9 cellular contexts compared by ENCODE assay signal in the genomic region with DNA sequence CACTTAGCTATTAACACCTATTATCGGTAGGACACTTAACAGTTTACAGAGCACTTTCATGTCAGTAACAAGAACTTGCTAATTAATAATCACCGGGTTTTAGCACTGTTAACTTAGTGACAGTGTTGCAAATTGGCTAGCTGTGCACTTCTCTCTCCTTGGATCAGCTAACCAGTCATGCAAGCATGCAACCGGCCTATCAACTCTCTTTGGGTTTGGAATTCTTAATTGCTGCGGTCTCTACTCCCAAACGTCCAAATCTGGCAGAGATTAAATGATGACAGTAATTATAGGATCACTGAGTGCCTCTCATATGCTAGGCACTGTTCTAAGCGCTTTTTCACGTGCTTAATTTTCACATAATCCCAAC. TPM values are rescaled to one million over a fixed set of nuclear protein-coding genes. Genes with fewer than 3 reads are reported as not detected.
DNase-seq lines count a peak whose midpoint lies in the region; ATAC-seq, FAIRE-seq and TF ChIP-seq lines count a peak whose summit lies in the region.
"Had no signal": no experiment of that assay in that cellular context is flagged by ENCODE, and none has a peak within 500 bp of the region (broad histone marks: within the 10 kb centered on the region; RNA-seq: fewer than 3 reads in every experiment).

No MANE protein-coding gene starts in this region.

- H3K79me2 ChIP-seq in HepG2 (ENCODE audit: insufficient read depth, low read length) = peaks cover 56% of the 10 kb centered on the region

- peaks cover 0 to 3% of the 10 kb centered on the region in 2 donors for H3K9me3 ChIP-seq in right atrium auricular region
- no peaks in the 10 kb centered on the region for H3K9me3 ChIP-seq in adipocyte (ENCODE audit: control insufficient read depth, low read length)
- peaks cover 6% of the 10 kb centered on the region for H3K9me3 ChIP-seq in HepG2 (ENCODE audit: low read length)
- no peaks in the 10 kb centered on the region for H3K9me3 ChIP-seq in vagina

- H3K9ac ChIP-seq in adipocyte (ENCODE audit: low read length) (peak overlapping the region; percentile 89), HepG2 (ENCODE audit: insufficient read depth, low read depth, low read length) (peak overlapping the region; percentile 83)

- FAIRE-seq in HepG2 (lab: Jason Lieb, UNC) = no peak

- TF ChIP-seq POLR2A in HepG2 (IDR thresholded peaks at IDR 0.05; ENCODE audit: insufficient read depth in 1 of 2, low read depth in 2 of 2, low read length in 2 of 2) (no peak), vagina (IDR thresholded peaks at IDR 0.05) (no peak)

- H3K4me1 ChIP-seq in right atrium auricular region (peaks cover 0 to 61% of the 10 kb centered on the region in 2 donors), adipocyte (ENCODE audit: control insufficient read depth, insufficient read depth, low read length) (peaks cover 30% of the 10 kb centered on the region), HepG2 (ENCODE audit: insufficient read depth, low read length) (peaks cover 74% of the 10 kb centered on the region), vagina (peaks cover 43% of the 10 kb centered on the region)

- DNase-seq in right atrium auricular region (ENCODE audit: low spot score) = no peak
- no peak for DNase-seq in left cardiac atrium
- peak; percentile 15 for DNase-seq in adipocyte (ENCODE audit: low read depth)
- no peak for DNase-seq in HepG2 (ENCODE audit: low spot score)
- DNase-seq in vagina (ENCODE audit: extremely low spot score in 2 of 2) = no peak
- no peak for DNase-seq in DMS153 treated with DMSO at 0.1 percent for 48 hours (lab: John Stamatoyannopoulos, UW; ENCODE audit: unreplicated experiment)

- peaks cover 7% of the 10 kb centered on the region for H4K20me1 ChIP-seq in HepG2 (ENCODE audit: insufficient read depth, low read length)

- H3K27me3 ChIP-seq in right atrium auricular region (no peaks in the 10 kb centered on the region), adipocyte (replicated peaks; ENCODE audit: control insufficient read depth, insufficient read depth, low read length) (no peaks in the 10 kb centered on the region), HepG2 (ENCODE audit: control insufficient read depth in 1 of 2, insufficient read depth in 2 of 2, low read length in 2 of 2) (no peaks in the 10 kb centered on the region), vagina (no peaks in the 10 kb centered on the region)

- 43% methylated on average over 7 of the region's 7 CpGs for WGBS in HepG2 (ENCODE audit: low lambda C conversion rate)

- BruUV-seq in HepG2 (replicated peaks; lab: Mats Ljungman, UMichigan) = no TSS peak

- H2AFZ ChIP-seq in HepG2 (ENCODE audit: low read length) = no peak overlapping the region

- no peak for ATAC-seq in left cardiac atrium
- ATAC-seq in HepG2 = no peak
- ATAC-seq in GM18519 (IDR thresholded peaks at IDR 0.05; ENCODE audit: low FRiP score, unreplicated experiment) = no peak
- no peak for ATAC-seq in GM21619 (IDR thresholded peaks at IDR 0.05; ENCODE audit: unreplicated experiment)

- POLR2A ChIA-PET in HepG2 (lab: Yijun Ruan, JAX) = interaction anchor here (0.9 to 1.1 kb wide), 2 partner anchors 12 to 26 kb away, joined by 3 read pairs; a partner anchor contains a TSS

- no peak for TF ChIP-seq RAD21 in HepG2 (CRISPR knock-in tag; IDR thresholded peaks at IDR 0.05)

- peak overlapping the region; percentile 88 for H3K4me2 ChIP-seq in HepG2 (ENCODE audit: low read depth, low read length)

- TF ChIP-seq EP300 in HepG2 (IDR thresholded peaks at IDR 0.05; ENCODE audit: low read depth in 2 of 2, low read length in 2 of 2) = no peak
- TF ChIP-seq EP300 in HepG2 (CRISPR knock-in tag; IDR thresholded peaks at IDR 0.05; ENCODE audit: borderline replicate concordance) = no peak

- no peak for TF ChIP-seq CTCF in right atrium auricular region (IDR thresholded peaks at IDR 0.05)
- no peak for TF ChIP-seq CTCF in HepG2 (CRISPR knock-in tag; IDR thresholded peaks at IDR 0.05)
- no peak for TF ChIP-seq CTCF in vagina (IDR thresholded peaks at IDR 0.05)

- peak overlapping the region; percentile 93 to 94 for H3K4me3 ChIP-seq in right atrium auricular region
- peak overlapping the region; percentile 91 for H3K4me3 ChIP-seq in adipocyte (ENCODE audit: low read length)
- peak overlapping the region; percentile 93 to 98 (median 97); a peak in 5 of 6 replicates for H3K4me3 ChIP-seq in HepG2 (replicated peaks in 1 of 3; ENCODE audit: insufficient read depth in 1 of 3, low read depth in 2 of 3, low read length in 3 of 3)
- peak overlapping the region; percentile 81 to 88 for H3K4me3 ChIP-seq in vagina

- CTCF ChIA-PET in HepG2 (lab: Yijun Ruan, JAX; ENCODE audit: low intra/inter-chr PET ratio, low total read pairs) = no interaction called here

- intact Hi-C loops in left cardiac atrium (cut with DNase I) (no loop called here), HepG2 (cut with micrococcal nuclease; ENCODE audit: unreplicated experiment) (no loop called here), vagina (cut with DNase I) (no loop called here)

- H3K27ac ChIP-seq in right atrium auricular region = peak overlapping the region; percentile 93 to 95
- no peak overlapping the region for H3K27ac ChIP-seq in HepG2 (ENCODE audit: extremely low read length, insufficient read depth, low read length)
- peak overlapping the region; percentile 91 for H3K27ac ChIP-seq in vagina

- no peaks in the 10 kb centered on the region for H3K36me3 ChIP-seq in right atrium auricular region
- no peaks in the 10 kb centered on the region for H3K36me3 ChIP-seq in adipocyte (ENCODE audit: control insufficient read depth, insufficient read depth, low read length, severe bottlenecking)
- H3K36me3 ChIP-seq in HepG2 (replicated peaks in 1 of 2; ENCODE audit: control insufficient read depth in 1 of 2, insufficient read depth in 2 of 2, low read length in 2 of 2) = no peaks in the 10 kb centered on the region
- H3K36me3 ChIP-seq in vagina = no peaks in the 10 kb centered on the region

- in situ Hi-C loops in HepG2 (cut with HindIII; ENCODE audit: extremely low pct_ligation_motif_present, low pct_unique_long_range_greater_than_20kb) = no loop called here

RNA-seq across cellular contexts. Expression of a gene that starts 1.2 kb away (rescaled TPM):
- total RNA-seq in right atrium auricular region (10 to 100 TPM; 24.0 to 27.4 TPM), left cardiac atrium (10 to 100 TPM; 59.9 to 67.4 TPM), HepG2 (2016; rRNA removed; fragmentation: Illumina TruSeq; extraction: Trizol) (7.0 and 8.6 TPM in 2 replicates), vagina (34.6 TPM)
- 3.7 and 4.1 TPM in 2 replicates for total RNA-seq in HepG2 (2016; cell fraction: cytosol; rRNA removed; fragmentation: Illumina TruSeq; extraction: Trizol; ENCODE audit: low read depth)
- 8.4 and 8.7 TPM in 2 replicates for total RNA-seq in HepG2 (2016; cell fraction: insoluble cytoplasmic fraction; rRNA removed; fragmentation: Illumina TruSeq; extraction: Trizol)
- 5.5 and 7.2 TPM in 2 replicates for total RNA-seq in HepG2 (2016; cell fraction: membrane; rRNA removed; fragmentation: Illumina TruSeq; extraction: Trizol)
- total RNA-seq in HepG2 (2016; cell fraction: nucleus; rRNA removed; fragmentation: Illumina TruSeq; extraction: Trizol) = 16.1 and 18.4 TPM in 2 replicates
- 14.0 and 16.5 TPM in 2 replicates for polyA plus RNA-seq in HepG2 (2011; rRNA removed)
- 8.2 and 8.5 TPM in 2 replicates for polyA plus RNA-seq in HepG2 (2011; cell fraction: cytosol; rRNA removed)
- 28.2 and 31.7 TPM in 2 replicates for polyA plus RNA-seq in HepG2 (2011; cell fraction: nucleus; rRNA removed)
- 23.7 and 24.6 TPM in 2 replicates for polyA plus RNA-seq in HepG2 (2012)
- 2.8 TPM in 2 replicates for polyA plus RNA-seq in HepG2 (2016; cell fraction: cytosol; fragmentation: Illumina TruSeq; extraction: Trizol; ENCODE audit: low read depth)
- 18.3 and 21.1 TPM in 2 replicates for polyA plus RNA-seq in HepG2 (2016; cell fraction: insoluble cytoplasmic fraction; fragmentation: Illumina TruSeq; extraction: Trizol; ENCODE audit: low read depth)
- 3.9 and 5.1 TPM in 2 replicates for polyA plus RNA-seq in HepG2 (2016; cell fraction: membrane; fragmentation: Illumina TruSeq; extraction: Trizol; ENCODE audit: low read depth)
- 25.3 and 31.3 TPM in 2 replicates for polyA plus RNA-seq in HepG2 (2016; cell fraction: nucleus; fragmentation: Illumina TruSeq; extraction: Trizol; ENCODE audit: insufficient read depth, low read depth)
- polyA minus RNA-seq in HepG2 (2011; rRNA and poly(A)+ RNA removed; ENCODE audit: low replicate concordance) = 22.5 and 23.7 TPM in 2 replicates
- 13.0 and 19.8 TPM in 2 replicates for polyA minus RNA-seq in HepG2 (2011; cell fraction: cytosol; rRNA and poly(A)+ RNA removed)
- polyA minus RNA-seq in HepG2 (2011; cell fraction: nucleus; rRNA and poly(A)+ RNA removed) = 31.8 and 42.8 TPM in 2 replicates

RNA-seq across cellular contexts. Expression of a gene that starts 25.4 kb away (rescaled TPM):
- total RNA-seq in right atrium auricular region (not detected), left cardiac atrium (not detected), HepG2 (2016; rRNA removed; fragmentation: Illumina TruSeq; extraction: Trizol) (not detected in 2 replicates), vagina (not detected)
- total RNA-seq in HepG2 (2016; cell fraction: cytosol; rRNA removed; fragmentation: Illumina TruSeq; extraction: Trizol; ENCODE audit: low read depth) = not detected in 2 replicates
- total RNA-seq in HepG2 (2016; cell fraction: insoluble cytoplasmic fraction; rRNA removed; fragmentation: Illumina TruSeq; extraction: Trizol) = not detected in 2 replicates
- not detected in 2 replicates for total RNA-seq in HepG2 (2016; cell fraction: membrane; rRNA removed; fragmentation: Illumina TruSeq; extraction: Trizol)
- not detected in 2 replicates for total RNA-seq in HepG2 (2016; cell fraction: nucleus; rRNA removed; fragmentation: Illumina TruSeq; extraction: Trizol)
- polyA plus RNA-seq in HepG2 (2011; rRNA removed) = not detected in 2 replicates
- not detected in 2 replicates for polyA plus RNA-seq in HepG2 (2011; cell fraction: cytosol; rRNA removed)
- not detected in 2 replicates for polyA plus RNA-seq in HepG2 (2011; cell fraction: nucleus; rRNA removed)
- 0.16 TPM in 1 of 2 replicates, not detected in the other for polyA plus RNA-seq in HepG2 (2012)
- polyA plus RNA-seq in HepG2 (2016; cell fraction: cytosol; fragmentation: Illumina TruSeq; extraction: Trizol; ENCODE audit: low read depth) = not detected in 2 replicates
- not detected in 2 replicates for polyA plus RNA-seq in HepG2 (2016; cell fraction: insoluble cytoplasmic fraction; fragmentation: Illumina TruSeq; extraction: Trizol; ENCODE audit: low read depth)
- not detected in 2 replicates for polyA plus RNA-seq in HepG2 (2016; cell fraction: membrane; fragmentation: Illumina TruSeq; extraction: Trizol; ENCODE audit: low read depth)
- not detected in 2 replicates for polyA plus RNA-seq in HepG2 (2016; cell fraction: nucleus; fragmentation: Illumina TruSeq; extraction: Trizol; ENCODE audit: insufficient read depth, low read depth)
- not detected in 2 replicates for polyA minus RNA-seq in HepG2 (2011; rRNA and poly(A)+ RNA removed; ENCODE audit: low replicate concordance)
- not detected in 2 replicates for polyA minus RNA-seq in HepG2 (2011; cell fraction: cytosol; rRNA and poly(A)+ RNA removed)
- polyA minus RNA-seq in HepG2 (2011; cell fraction: nucleus; rRNA and poly(A)+ RNA removed) = not detected in 2 replicates
- total RNA-seq: renal cortical epithelial cell had no signal

RNA-seq across cellular contexts. Expression of a gene that starts 25.7 kb away (rescaled TPM):
- 1 to 10 TPM; 2.3 to 6.0 TPM for total RNA-seq in right atrium auricular region
- total RNA-seq in left cardiac atrium = 1 to 10 TPM; 2.4 to 3.8 TPM
- total RNA-seq in HepG2 (2016; rRNA removed; fragmentation: Illumina TruSeq; extraction: Trizol) = 3.6 and 4.3 TPM in 2 replicates
- 2.6 and 3.0 TPM in 2 replicates for total RNA-seq in HepG2 (2016; cell fraction: cytosol; rRNA removed; fragmentation: Illumina TruSeq; extraction: Trizol; ENCODE audit: low read depth)
- 2.7 and 3.1 TPM in 2 replicates for total RNA-seq in HepG2 (2016; cell fraction: insoluble cytoplasmic fraction; rRNA removed; fragmentation: Illumina TruSeq; extraction: Trizol)
- 1.9 and 2.2 TPM in 2 replicates for total RNA-seq in HepG2 (2016; cell fraction: membrane; rRNA removed; fragmentation: Illumina TruSeq; extraction: Trizol)
- 4.6 and 4.8 TPM in 2 replicates for total RNA-seq in HepG2 (2016; cell fraction: nucleus; rRNA removed; fragmentation: Illumina TruSeq; extraction: Trizol)
- 3.2 and 4.1 TPM in 2 replicates for polyA plus RNA-seq in HepG2 (2011; rRNA removed)
- polyA plus RNA-seq in HepG2 (2011; cell fraction: cytosol; rRNA removed) = 3.3 and 3.5 TPM in 2 replicates
- polyA plus RNA-seq in HepG2 (2011; cell fraction: nucleus; rRNA removed) = 10.6 and 11.2 TPM in 2 replicates
- polyA plus RNA-seq in HepG2 (2012) = 3.4 and 5.4 TPM in 2 replicates
- 0.60 and 0.90 TPM in 2 replicates for polyA plus RNA-seq in HepG2 (2016; cell fraction: cytosol; fragmentation: Illumina TruSeq; extraction: Trizol; ENCODE audit: low read depth)
- polyA plus RNA-seq in HepG2 (2016; cell fraction: insoluble cytoplasmic fraction; fragmentation: Illumina TruSeq; extraction: Trizol; ENCODE audit: low read depth) = 3.6 and 4.3 TPM in 2 replicates
- 1.5 TPM in 2 replicates for polyA plus RNA-seq in HepG2 (2016; cell fraction: membrane; fragmentation: Illumina TruSeq; extraction: Trizol; ENCODE audit: low read depth)
- 10.2 and 12.1 TPM in 2 replicates for polyA plus RNA-seq in HepG2 (2016; cell fraction: nucleus; fragmentation: Illumina TruSeq; extraction: Trizol; ENCODE audit: insufficient read depth, low read depth)
- 2.9 and 3.4 TPM in 2 replicates for polyA minus RNA-seq in HepG2 (2011; rRNA and poly(A)+ RNA removed; ENCODE audit: low replicate concordance)
- 2.4 and 4.4 TPM in 2 replicates for polyA minus RNA-seq in HepG2 (2011; cell fraction: cytosol; rRNA and poly(A)+ RNA removed)
- polyA minus RNA-seq in HepG2 (2011; cell fraction: nucleus; rRNA and poly(A)+ RNA removed) = 6.7 and 8.1 TPM in 2 replicates
- 7.4 TPM for total RNA-seq in vagina
